Comparison of ENCODE assay signal across 8 cellular contexts in genomic region chrX:103831803-103832544, GRCh38. TPM values are rescaled to one million over a fixed set of nuclear protein-coding genes. Genes with fewer than 3 reads are reported as not detected.
DNase-seq lines count a peak whose midpoint lies in the region; ATAC-seq and TF ChIP-seq lines count a peak whose summit lies in the region.

Gene RAB9B (minus strand): TSS chrX:103832257. CDS start chrX:103825784, 6,473 bp downstream.

- no peaks in the 10 kb centered on the region for H3K36me3 Mint-ChIP-seq in stimulated activated naive B cell treated with anti-CD40 and anti-IgM and Interleukin-4, amounts not matched to agents 10 μg/mL and 1 μg/mL and 100 μg/mL, for 72 hours

- ATAC-seq in HG02973 (IDR thresholded peaks at IDR 0.05; ENCODE audit: unreplicated experiment), result peak; percentile 95
- peak; percentile 98 for ATAC-seq in stimulated activated naive B cell treated with anti-CD40 and anti-IgM and Interleukin-4, amounts not matched to agents 10 μg/mL and 1 μg/mL and 100 μg/mL, for 72 hours (replicated peaks)

- no peak for TF ChIP-seq CTCF in epithelial cell of proximal tubule (conservative IDR thresholded peaks at IDR 0.05; ENCODE audit: low read depth, low read length)

- H3K4me3 Mint-ChIP-seq in stimulated activated naive B cell treated with anti-CD40 and anti-IgM and Interleukin-4, amounts not matched to agents 10 μg/mL and 1 μg/mL and 100 μg/mL, for 72 hours, result peak within 1 kb of the TSS; percentile 86 to 89

- peak within 1 kb of the TSS; percentile 69 for H3K4me3 ChIP-seq in epithelial cell of proximal tubule (ENCODE audit: low read depth, low read length)

- peaks cover 3 to 9% of the 10 kb centered on the region in 2 donors for H3K4me1 Mint-ChIP-seq in stimulated activated naive B cell treated with anti-CD40 and anti-IgM and Interleukin-4, amounts not matched to agents 10 μg/mL and 1 μg/mL and 100 μg/mL, for 72 hours

- DNase-seq in NCI-H82 (lab: John Stamatoyannopoulos, UW) (peak; percentile 87), NCI-H82 treated with DMSO at 0.1 percent for 48 hours (lab: John Stamatoyannopoulos, UW; ENCODE audit: unreplicated experiment) (no peak), NCI-H2171 treated with DMSO at 0.1 percent for 48 hours (lab: John Stamatoyannopoulos, UW) (peak; percentile 53), activated T-cell treated with anti-CD3 and anti-CD28 coated beads for 4 hours (peak; percentile 1), epithelial cell of proximal tubule (ENCODE audit: low read depth) (no peak), mucosa of gallbladder (ENCODE audit: low spot score) (peak; percentile 58)
- peak; percentile 49 for DNase-seq in stimulated activated naive B cell treated with anti-CD40 and anti-IgM and Interleukin-4, amounts not matched to agents 10 μg/mL and 1 μg/mL and 100 μg/mL, for 72 hours

- H3K9me3 Mint-ChIP-seq in stimulated activated naive B cell treated with anti-CD40 and anti-IgM and Interleukin-4, amounts not matched to agents 10 μg/mL and 1 μg/mL and 100 μg/mL, for 72 hours, result no peaks in the 10 kb centered on the region

- peak within 1 kb of the TSS; percentile 89 for H3K27ac Mint-ChIP-seq in stimulated activated naive B cell treated with anti-CD40 and anti-IgM and Interleukin-4, amounts not matched to agents 10 μg/mL and 1 μg/mL and 100 μg/mL, for 72 hours

- peaks cover 5 to 20% of the 10 kb centered on the region in 2 donors for H3K27me3 Mint-ChIP-seq in stimulated activated naive B cell treated with anti-CD40 and anti-IgM and Interleukin-4, amounts not matched to agents 10 μg/mL and 1 μg/mL and 100 μg/mL, for 72 hours

RNA-seq across cellular contexts. Expression of gene RAB9B, which starts in this region (rescaled TPM):
- 0.22 and 0.40 TPM in 2 replicates for total RNA-seq in epithelial cell of proximal tubule
- total RNA-seq in mucosa of gallbladder, result 5.7 TPM

Comparison
In these comparisons a context has a peak if more than half of its experiments do, and no peak if none do; other contexts are left out.
1. DNase-seq: peak in NCI-H82 (single experiment), NCI-H2171 treated with DMSO at 0.1 percent for 48 hours (single experiment), activated T-cell treated with anti-CD3 and anti-CD28 coated beads for 4 hours (single experiment), mucosa of gallbladder (single experiment) and stimulated activated naive B cell treated with anti-CD40 and anti-IgM and Interleukin-4, amounts not matched to agents 10 μg/mL and 1 μg/mL and 100 μg/mL, for 72 hours (single experiment); none in NCI-H82 treated with DMSO at 0.1 percent for 48 hours (single experiment) and epithelial cell of proximal tubule (single experiment).